In genomic region chr4:53541577-53542206, GRCh38 we compare ENCODE assay signal across 10 cellular contexts. TPM values are rescaled to one million over a fixed set of nuclear protein-coding genes. Genes with fewer than 3 reads are reported as not detected.
DNase-seq lines count a peak whose midpoint lies in the region; ATAC-seq and TF ChIP-seq lines count a peak whose summit lies in the region.
"Had no signal": no experiment of that assay in that cellular context is flagged by ENCODE, and none has a peak within 500 bp of the region (broad histone marks: within the 10 kb centered on the region; RNA-seq: fewer than 3 reads in every experiment).

No MANE protein-coding gene starts in this region.

- intact Hi-C loops in mammary epithelial cell (cut with micrococcal nuclease): no loop called here

- H3K27ac Mint-ChIP-seq in mesothelial cell of epicardium (peak overlapping the region; percentile 35), endodermal cell (no peak overlapping the region)
- H3K27ac Mint-ChIP-seq in activated CD4-positive, alpha-beta T cell treated with anti-CD3 and anti-CD28 coated beads, Interleukin-2, amount 10 ng/mL, durations not matched to agents 7 days and 5 days: no peak overlapping the region
- H3K27ac Mint-ChIP-seq: memory B cell had no signal

- peak overlapping the region; percentile 34 for H3K4me2 ChIP-seq in mammary epithelial cell (ENCODE audit: insufficient read depth, low read depth, low read length)

- no peak for ATAC-seq in GM21526 (IDR thresholded peaks at IDR 0.05; ENCODE audit: low FRiP score, unreplicated experiment)

- POLR2A ChIA-PET in activated CD4-positive, alpha-beta T cell treated with anti-CD3 and anti-CD28 coated beads, Interleukin-2, amount 10 ng/mL, durations not matched to agents 7 days and 5 days (lab: Charles Lee): no interaction called here

- dilution Hi-C loops in mammary epithelial cell (cut with HindIII; ENCODE audit: low sequenced_read_pairs): loop anchor here (5.0 kb wide), 1 partner anchor 51 kb away; the partner anchor contains the start of gene LNX1

- 2% methylated on average over 2 of the region's 2 CpGs for WGBS in mammary epithelial cell (ENCODE audit: low coverage, missing lambda C conversion rate)
- WGBS in endodermal cell (ENCODE audit: insufficient coverage in 1 of 2, insufficient read length in 1 of 2), 2 experiments: 84% methylated on average over 2 of the region's 2 CpGs; no CpG with 5 or more reads in 1 of the 2 experiments

- DNase-seq in AG10803 (ENCODE audit: low read depth) (peak; percentile 98), NCI-H1417 treated with DMSO at 0.1 percent for 48 hours (lab: John Stamatoyannopoulos, UW) (peak; percentile 84), mammary epithelial cell (peak; percentile 75), mesothelial cell of epicardium (ENCODE audit: low spot score in 2 of 2, unreplicated experiment in 2 of 2) (no peak), endodermal cell (no peak), superior temporal gyrus (ENCODE audit: extremely low spot score) (no peak)
- DNase-seq in activated CD4-positive, alpha-beta T cell treated with anti-CD3 and anti-CD28 coated beads, Interleukin-2, amount 10 ng/mL, durations not matched to agents 7 days and 5 days: no peak
- DNase-seq: KG1 had no signal

- H3K27me3 ChIP-seq in mammary epithelial cell (ENCODE audit: insufficient read depth, low read length): no peaks in the 10 kb centered on the region
- no peaks in the 10 kb centered on the region for H3K27me3 ChIP-seq in endodermal cell (ENCODE audit: control insufficient read depth, insufficient read depth, low read length, poor library complexity, severe bottlenecking)

- CTCF ChIA-PET in mammary epithelial cell (lab: Charles Lee; ENCODE audit: low non-redundant PET): no interaction called here
- CTCF ChIA-PET in activated CD4-positive, alpha-beta T cell treated with anti-CD3 and anti-CD28 coated beads, Interleukin-2, amount 10 ng/mL, durations not matched to agents 7 days and 5 days (lab: Charles Lee): no interaction called here

- no peak overlapping the region for H3K4me3 ChIP-seq in AG10803 (ENCODE audit: low read length)
- no peak overlapping the region for H3K4me3 ChIP-seq in mammary epithelial cell (replicated peaks in 1 of 3; ENCODE audit: insufficient read depth in 1 of 3, low read depth in 2 of 3, low read length in 3 of 3)
- H3K4me3 ChIP-seq in endodermal cell (ENCODE audit: low read length): no peak overlapping the region

- H3K9me3 ChIP-seq in mammary epithelial cell (replicated peaks; ENCODE audit: insufficient read depth, low read length): no peaks in the 10 kb centered on the region
- no peaks in the 10 kb centered on the region for H3K9me3 ChIP-seq in endodermal cell (ENCODE audit: control insufficient read depth, low read length)

- H3K36me3 Mint-ChIP-seq in mesothelial cell of epicardium: no peaks in the 10 kb centered on the region
- no peaks in the 10 kb centered on the region for H3K36me3 Mint-ChIP-seq in endodermal cell (ENCODE audit: low read depth)
- no peaks in the 10 kb centered on the region for H3K36me3 Mint-ChIP-seq in activated CD4-positive, alpha-beta T cell treated with anti-CD3 and anti-CD28 coated beads, Interleukin-2, amount 10 ng/mL, durations not matched to agents 7 days and 5 days (ENCODE audit: low read depth)
- H3K36me3 Mint-ChIP-seq: memory B cell had no signal

- peaks cover 28% of the 10 kb centered on the region for H3K4me1 ChIP-seq in mammary epithelial cell (ENCODE audit: insufficient read depth, low read length)
- H3K4me1 ChIP-seq in endodermal cell (ENCODE audit: control insufficient read depth, insufficient read depth, low read length): no peaks in the 10 kb centered on the region

- TF ChIP-seq CTCF in AG10803 (conservative IDR thresholded peaks at IDR 0.05; ENCODE audit: low read length): no peak
- no peak for TF ChIP-seq CTCF in mammary epithelial cell (conservative IDR thresholded peaks at IDR 0.05 in 1 of 2, IDR thresholded peaks at IDR 0.05 in 1 of 2; ENCODE audit: extremely low read depth in 1 of 2, insufficient read depth in 1 of 2, low read depth in 1 of 2, low read length in 2 of 2)
- TF ChIP-seq CTCF in mesothelial cell of epicardium (IDR thresholded peaks at IDR 0.05; ENCODE audit: unreplicated experiment): no peak
- TF ChIP-seq CTCF in endodermal cell (conservative IDR thresholded peaks at IDR 0.05): no peak

- no peak overlapping the region for H3K9ac ChIP-seq in mammary epithelial cell (ENCODE audit: insufficient read depth, low read length)
- H3K9ac ChIP-seq in endodermal cell (ENCODE audit: extremely low read depth, low read length, poor library complexity, severe bottlenecking): no peak overlapping the region

- H3K27me3 Mint-ChIP-seq in mesothelial cell of epicardium (ENCODE audit: low read depth): peaks cover 38% of the 10 kb centered on the region
- peaks cover 5% of the 10 kb centered on the region for H3K27me3 Mint-ChIP-seq in endodermal cell (ENCODE audit: insufficient read depth)
- peaks cover 11% of the 10 kb centered on the region for H3K27me3 Mint-ChIP-seq in activated CD4-positive, alpha-beta T cell treated with anti-CD3 and anti-CD28 coated beads, Interleukin-2, amount 10 ng/mL, durations not matched to agents 7 days and 5 days

- peaks cover 39% of the 10 kb centered on the region for H3K4me1 Mint-ChIP-seq in mesothelial cell of epicardium
- H3K4me1 Mint-ChIP-seq in endodermal cell: peaks cover 8% of the 10 kb centered on the region
- no peaks in the 10 kb centered on the region for H3K4me1 Mint-ChIP-seq in activated CD4-positive, alpha-beta T cell treated with anti-CD3 and anti-CD28 coated beads, Interleukin-2, amount 10 ng/mL, durations not matched to agents 7 days and 5 days
- H3K4me1 Mint-ChIP-seq: memory B cell had no signal

- H3K4me3 Mint-ChIP-seq in mesothelial cell of epicardium: no peak overlapping the region
- H3K4me3 Mint-ChIP-seq in endodermal cell: no peak overlapping the region
- no peak overlapping the region for H3K4me3 Mint-ChIP-seq in activated CD4-positive, alpha-beta T cell treated with anti-CD3 and anti-CD28 coated beads, Interleukin-2, amount 10 ng/mL, durations not matched to agents 7 days and 5 days
- H3K4me3 Mint-ChIP-seq: memory B cell had no signal

- H3K36me3 ChIP-seq in mammary epithelial cell (ENCODE audit: insufficient read depth, low read length): no peaks in the 10 kb centered on the region
- no peaks in the 10 kb centered on the region for H3K36me3 ChIP-seq in endodermal cell (ENCODE audit: control insufficient read depth, insufficient read depth, low read length)

- BruUV-seq in mammary epithelial cell (replicated peaks; lab: Mats Ljungman, UMichigan): no TSS peak

- H2AFZ ChIP-seq in mammary epithelial cell (ENCODE audit: low read depth, low read length): no peak overlapping the region

- no peaks in the 10 kb centered on the region for H4K20me1 ChIP-seq in mammary epithelial cell (ENCODE audit: insufficient read depth, low read length)

- peak overlapping the region; percentile 48 for H3K27ac ChIP-seq in mammary epithelial cell (ENCODE audit: insufficient read depth, low read depth, low read length)
- H3K27ac ChIP-seq in endodermal cell (ENCODE audit: low read depth, low read length): no peak overlapping the region

- H3K9me3 Mint-ChIP-seq in mesothelial cell of epicardium (no peaks in the 10 kb centered on the region), endodermal cell (no peaks in the 10 kb centered on the region)
- H3K9me3 Mint-ChIP-seq in activated CD4-positive, alpha-beta T cell treated with anti-CD3 and anti-CD28 coated beads, Interleukin-2, amount 10 ng/mL, durations not matched to agents 7 days and 5 days: no peaks in the 10 kb centered on the region
- H3K9me3 Mint-ChIP-seq: memory B cell had no signal

- in situ Hi-C loops in mammary epithelial cell (cut with MboI; ENCODE audit: low sequenced_read_pairs in 2 of 2): no loop called here

- H3K79me2 ChIP-seq in mammary epithelial cell (ENCODE audit: insufficient read depth, low read length): no peaks in the 10 kb centered on the region

RNA-seq across cellular contexts. Expression of gene LNX1, which starts 49.6 kb away (rescaled TPM):
- total RNA-seq in mammary epithelial cell (under 1 TPM in 1 of 2 donors, not detected in 1; 0.83 TPM), mesothelial cell of epicardium (12.7 to 14.0 TPM (median 13.0 TPM) in 3 replicates), endodermal cell (1 to 10 TPM; 4.4 to 5.4 TPM)
- polyA plus RNA-seq in mammary epithelial cell: 0.57 TPM
- not detected for polyA minus RNA-seq in mammary epithelial cell
- 1.4 TPM for polyA plus RNA-seq in endodermal cell (2013, experiment 1 of 2)
- polyA plus RNA-seq in endodermal cell (2013, experiment 2 of 2): 0.99 TPM
- not detected for total RNA-seq in activated CD4-positive, alpha-beta T cell treated with anti-CD3 and anti-CD28 coated beads, Interleukin-2, amount 10 ng/mL, durations not matched to agents 7 days and 5 days

Comparison
In these comparisons a context has a peak if more than half of its experiments do, and no peak if none do; other contexts are left out.
1. DNase-seq: peak in AG10803 (single experiment), NCI-H1417 treated with DMSO at 0.1 percent for 48 hours (single experiment) and mammary epithelial cell (single experiment); none in mesothelial cell of epicardium (0 of 2), endodermal cell (single experiment), activated CD4-positive, alpha-beta T cell treated with anti-CD3 and anti-CD28 coated beads, Interleukin-2, amount 10 ng/mL, durations not matched to agents 7 days and 5 days (single experiment) and superior temporal gyrus (single experiment).